In genomic region chr10:63042256-63042655, GRCh38 we compare ENCODE assay signal across 1 cellular context.
TF ChIP-seq lines count a peak whose summit lies in the region.

No MANE protein-coding gene starts in this region.

TF ChIP-seq in K562, 482 proteins besides CTCF, POLR2A, EP300 and RAD21 (continued from another document and continues in another):
- TF ChIP-seq PTRF (tag; IDR thresholded peaks at IDR 0.05) = no peak
- no peak for TF ChIP-seq MAFK (IDR thresholded peaks at IDR 0.05; ENCODE audit: low read length)
- TF ChIP-seq ZNF133 (CRISPR knock-in tag; IDR thresholded peaks at IDR 0.05) = no peak
- TF ChIP-seq ZBTB17 (CRISPR knock-in tag; IDR thresholded peaks at IDR 0.05) = peak; percentile 81
- TF ChIP-seq, protein P1, sequence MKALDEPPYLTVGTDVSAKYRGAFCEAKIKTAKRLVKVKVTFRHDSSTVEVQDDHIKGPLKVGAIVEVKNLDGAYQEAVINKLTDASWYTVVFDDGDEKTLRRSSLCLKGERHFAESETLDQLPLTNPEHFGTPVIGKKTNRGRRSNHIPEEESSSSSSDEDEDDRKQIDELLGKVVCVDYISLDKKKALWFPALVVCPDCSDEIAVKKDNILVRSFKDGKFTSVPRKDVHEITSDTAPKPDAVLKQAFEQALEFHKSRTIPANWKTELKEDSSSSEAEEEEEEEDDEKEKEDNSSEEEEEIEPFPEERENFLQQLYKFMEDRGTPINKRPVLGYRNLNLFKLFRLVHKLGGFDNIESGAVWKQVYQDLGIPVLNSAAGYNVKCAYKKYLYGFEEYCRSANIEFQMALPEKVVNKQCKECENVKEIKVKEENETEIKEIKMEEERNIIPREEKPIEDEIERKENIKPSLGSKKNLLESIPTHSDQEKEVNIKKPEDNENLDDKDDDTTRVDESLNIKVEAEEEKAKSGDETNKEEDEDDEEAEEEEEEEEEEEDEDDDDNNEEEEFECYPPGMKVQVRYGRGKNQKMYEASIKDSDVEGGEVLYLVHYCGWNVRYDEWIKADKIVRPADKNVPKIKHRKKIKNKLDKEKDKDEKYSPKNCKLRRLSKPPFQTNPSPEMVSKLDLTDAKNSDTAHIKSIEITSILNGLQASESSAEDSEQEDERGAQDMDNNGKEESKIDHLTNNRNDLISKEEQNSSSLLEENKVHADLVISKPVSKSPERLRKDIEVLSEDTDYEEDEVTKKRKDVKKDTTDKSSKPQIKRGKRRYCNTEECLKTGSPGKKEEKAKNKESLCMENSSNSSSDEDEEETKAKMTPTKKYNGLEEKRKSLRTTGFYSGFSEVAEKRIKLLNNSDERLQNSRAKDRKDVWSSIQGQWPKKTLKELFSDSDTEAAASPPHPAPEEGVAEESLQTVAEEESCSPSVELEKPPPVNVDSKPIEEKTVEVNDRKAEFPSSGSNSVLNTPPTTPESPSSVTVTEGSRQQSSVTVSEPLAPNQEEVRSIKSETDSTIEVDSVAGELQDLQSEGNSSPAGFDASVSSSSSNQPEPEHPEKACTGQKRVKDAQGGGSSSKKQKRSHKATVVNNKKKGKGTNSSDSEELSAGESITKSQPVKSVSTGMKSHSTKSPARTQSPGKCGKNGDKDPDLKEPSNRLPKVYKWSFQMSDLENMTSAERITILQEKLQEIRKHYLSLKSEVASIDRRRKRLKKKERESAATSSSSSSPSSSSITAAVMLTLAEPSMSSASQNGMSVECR (CRISPR knock-in tag; IDR thresholded peaks at IDR 0.05) = no peak
- no peak for TF ChIP-seq NEUROD1 (IDR thresholded peaks at IDR 0.05; ENCODE audit: borderline replicate concordance, low read depth, low read length, partially characterized antibody)
- TF ChIP-seq, protein P2, sequence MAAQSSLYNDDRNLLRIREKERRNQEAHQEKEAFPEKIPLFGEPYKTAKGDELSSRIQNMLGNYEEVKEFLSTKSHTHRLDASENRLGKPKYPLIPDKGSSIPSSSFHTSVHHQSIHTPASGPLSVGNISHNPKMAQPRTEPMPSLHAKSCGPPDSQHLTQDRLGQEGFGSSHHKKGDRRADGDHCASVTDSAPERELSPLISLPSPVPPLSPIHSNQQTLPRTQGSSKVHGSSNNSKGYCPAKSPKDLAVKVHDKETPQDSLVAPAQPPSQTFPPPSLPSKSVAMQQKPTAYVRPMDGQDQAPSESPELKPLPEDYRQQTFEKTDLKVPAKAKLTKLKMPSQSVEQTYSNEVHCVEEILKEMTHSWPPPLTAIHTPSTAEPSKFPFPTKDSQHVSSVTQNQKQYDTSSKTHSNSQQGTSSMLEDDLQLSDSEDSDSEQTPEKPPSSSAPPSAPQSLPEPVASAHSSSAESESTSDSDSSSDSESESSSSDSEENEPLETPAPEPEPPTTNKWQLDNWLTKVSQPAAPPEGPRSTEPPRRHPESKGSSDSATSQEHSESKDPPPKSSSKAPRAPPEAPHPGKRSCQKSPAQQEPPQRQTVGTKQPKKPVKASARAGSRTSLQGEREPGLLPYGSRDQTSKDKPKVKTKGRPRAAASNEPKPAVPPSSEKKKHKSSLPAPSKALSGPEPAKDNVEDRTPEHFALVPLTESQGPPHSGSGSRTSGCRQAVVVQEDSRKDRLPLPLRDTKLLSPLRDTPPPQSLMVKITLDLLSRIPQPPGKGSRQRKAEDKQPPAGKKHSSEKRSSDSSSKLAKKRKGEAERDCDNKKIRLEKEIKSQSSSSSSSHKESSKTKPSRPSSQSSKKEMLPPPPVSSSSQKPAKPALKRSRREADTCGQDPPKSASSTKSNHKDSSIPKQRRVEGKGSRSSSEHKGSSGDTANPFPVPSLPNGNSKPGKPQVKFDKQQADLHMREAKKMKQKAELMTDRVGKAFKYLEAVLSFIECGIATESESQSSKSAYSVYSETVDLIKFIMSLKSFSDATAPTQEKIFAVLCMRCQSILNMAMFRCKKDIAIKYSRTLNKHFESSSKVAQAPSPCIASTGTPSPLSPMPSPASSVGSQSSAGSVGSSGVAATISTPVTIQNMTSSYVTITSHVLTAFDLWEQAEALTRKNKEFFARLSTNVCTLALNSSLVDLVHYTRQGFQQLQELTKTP (IDR thresholded peaks at IDR 0.05; ENCODE audit: low read depth in 1 of 2, partially characterized antibody in 2 of 2) = no peak
- TF ChIP-seq CHD4 (IDR thresholded peaks at IDR 0.05; ENCODE audit: insufficient read depth, insufficient replicate concordance, low read depth, low read length, poor library complexity, severe bottlenecking) = no peak
- TF ChIP-seq CBFB (CRISPR knock-in tag; IDR thresholded peaks at IDR 0.05) = no peak
- TF ChIP-seq ZC3H11A (IDR thresholded peaks at IDR 0.05; ENCODE audit: low read depth, low read length) = no peak
- no peak for TF ChIP-seq TBL1XR1 (IDR thresholded peaks at IDR 0.05; ENCODE audit: low read length in 2 of 2)
- TF ChIP-seq ZNF384 (IDR thresholded peaks at IDR 0.05; ENCODE audit: low read depth, low read length) = no peak
- peak; percentile 69 for TF ChIP-seq ATF1 (CRISPR knock-in tag; IDR thresholded peaks at IDR 0.05)
- peak; percentile 92 for TF ChIP-seq ATF1 (tag; IDR thresholded peaks at IDR 0.05)
- no peak for TF ChIP-seq NR0B1 (IDR thresholded peaks at IDR 0.05; ENCODE audit: partially characterized antibody)
- TF ChIP-seq, protein P3, sequence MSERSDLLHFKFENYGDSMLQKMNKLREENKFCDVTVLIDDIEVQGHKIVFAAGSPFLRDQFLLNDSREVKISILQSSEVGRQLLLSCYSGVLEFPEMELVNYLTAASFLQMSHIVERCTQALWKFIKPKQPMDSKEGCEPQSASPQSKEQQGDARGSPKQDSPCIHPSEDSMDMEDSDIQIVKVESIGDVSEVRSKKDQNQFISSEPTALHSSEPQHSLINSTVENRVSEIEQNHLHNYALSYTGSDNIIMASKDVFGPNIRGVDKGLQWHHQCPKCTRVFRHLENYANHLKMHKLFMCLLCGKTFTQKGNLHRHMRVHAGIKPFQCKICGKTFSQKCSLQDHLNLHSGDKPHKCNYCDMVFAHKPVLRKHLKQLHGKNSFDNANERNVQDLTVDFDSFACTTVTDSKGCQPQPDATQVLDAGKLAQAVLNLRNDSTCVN (CRISPR knock-in tag; IDR thresholded peaks at IDR 0.05) = no peak
- TF ChIP-seq LCOR (CRISPR knock-in tag; IDR thresholded peaks at IDR 0.05) = no peak
- TF ChIP-seq CTBP1 (IDR thresholded peaks at IDR 0.05; ENCODE audit: borderline replicate concordance) = no peak
- peak; percentile 78; the same call in 1 of the 2 replicates for TF ChIP-seq ZNF175 (CRISPR knock-in tag; IDR thresholded peaks at IDR 0.05; ENCODE audit: low read depth)
- TF ChIP-seq POLR3A (IDR thresholded peaks at IDR 0.05; ENCODE audit: borderline replicate concordance, extremely low read depth, insufficient read depth, insufficient read length) = no peak
- TF ChIP-seq, protein P4, sequence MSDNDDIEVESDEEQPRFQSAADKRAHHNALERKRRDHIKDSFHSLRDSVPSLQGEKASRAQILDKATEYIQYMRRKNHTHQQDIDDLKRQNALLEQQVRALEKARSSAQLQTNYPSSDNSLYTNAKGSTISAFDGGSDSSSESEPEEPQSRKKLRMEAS (CRISPR knock-in tag; IDR thresholded peaks at IDR 0.05) = no peak
- TF ChIP-seq ZNF395 (CRISPR knock-in tag; IDR thresholded peaks at IDR 0.05) = no peak
- no peak for TF ChIP-seq ZNF318 (IDR thresholded peaks at IDR 0.05; ENCODE audit: borderline replicate concordance in 1 of 2, low read depth in 1 of 2)
- TF ChIP-seq NCOR1 (IDR thresholded peaks at IDR 0.05) = no peak
- no peak for TF ChIP-seq SAFB (IDR thresholded peaks at IDR 0.05; ENCODE audit: borderline replicate concordance, low read depth, low read length)
- no peak for TF ChIP-seq ZNF212 (CRISPR knock-in tag; IDR thresholded peaks at IDR 0.05)
- peak; percentile 95 for TF ChIP-seq CREM (IDR thresholded peaks at IDR 0.05; ENCODE audit: low read depth)
- 0 out of 2 replicates have a peak, but pooled peaks have one; percentile 15 for TF ChIP-seq SMARCA4 (IDR thresholded peaks at IDR 0.05)
- 0 out of 2 replicates have a peak, but pooled peaks have one; percentile 22 for TF ChIP-seq CBFA2T3 (IDR thresholded peaks at IDR 0.05)
- TF ChIP-seq POLR2H (tag; IDR thresholded peaks at IDR 0.05; ENCODE audit: low read depth) = no peak
- TF ChIP-seq ZNF41 (CRISPR knock-in tag; conservative IDR thresholded peaks at IDR 0.05) = no peak
- TF ChIP-seq HDAC1 (IDR thresholded peaks at IDR 0.05) = no peak
